8 cellular contexts compared by ENCODE assay signal in genomic region chr12:109888179-109889020, GRCh38. TPM values are rescaled to one million over a fixed set of nuclear protein-coding genes. Genes with fewer than 3 reads are reported as not detected.
DNase-seq lines count a peak whose midpoint lies in the region; ATAC-seq and TF ChIP-seq lines count a peak whose summit lies in the region.

No MANE protein-coding gene starts in this region.

- peak overlapping the region in 1 of 4 donors; percentile 55 for H3K27ac ChIP-seq in body of pancreas
- H3K27ac ChIP-seq in MM.1S (ENCODE audit: low read length): no peak overlapping the region

- H3K9me3 ChIP-seq in body of pancreas (no peaks in the 10 kb centered on the region), MM.1S (replicated peaks; ENCODE audit: insufficient read depth, low read length) (no peaks in the 10 kb centered on the region)

- H3K27me3 ChIP-seq in body of pancreas: no peaks in the 10 kb centered on the region
- no peaks in the 10 kb centered on the region for H3K27me3 ChIP-seq in MM.1S (replicated peaks; ENCODE audit: insufficient read depth, low read length)

- H3K36me3 Mint-ChIP-seq in naive B cell: no peaks in the 10 kb centered on the region
- H3K36me3 Mint-ChIP-seq in glutamatergic neuron (ENCODE audit: unreplicated experiment): no peaks in the 10 kb centered on the region

- TF ChIP-seq CTCF in body of pancreas (IDR thresholded peaks at IDR 0.05): no peak
- no peak for TF ChIP-seq CTCF in MM.1S (IDR thresholded peaks at IDR 0.05; ENCODE audit: low read length)
- TF ChIP-seq CTCF in glutamatergic neuron (IDR thresholded peaks at IDR 0.05; ENCODE audit: partially characterized antibody, unreplicated experiment): no peak

- H3K4me1 Mint-ChIP-seq in naive B cell (peaks cover 42 to 56% (median 53%) of the 10 kb centered on the region in 3 donors), glutamatergic neuron (ENCODE audit: low read depth, unreplicated experiment) (peaks cover 14% of the 10 kb centered on the region)

- no peaks in the 10 kb centered on the region for H4K20me1 ChIP-seq in MM.1S (ENCODE audit: insufficient read depth, low read length)

- peak overlapping the region; percentile 82 to 97 (median 92) for H3K27ac Mint-ChIP-seq in naive B cell
- H3K27ac Mint-ChIP-seq in glutamatergic neuron (ENCODE audit: unreplicated experiment): no peak overlapping the region

- no peaks in the 10 kb centered on the region for H3K79me2 ChIP-seq in MM.1S (ENCODE audit: low read length)

- intact Hi-C loops in body of pancreas (cut with DNase I): no loop called here

- ATAC-seq in body of pancreas (peak; percentile 30), naive B cell (ENCODE audit: low read depth in 2 of 2) (peak; percentile 59 to 68), GM18520 (IDR thresholded peaks at IDR 0.05; ENCODE audit: unreplicated experiment) (no peak)

- H3K4me3 ChIP-seq in body of pancreas (no peak overlapping the region), MM.1S (ENCODE audit: low read length) (no peak overlapping the region)

- H3K36me3 ChIP-seq in body of pancreas (replicated peaks in 1 of 2; ENCODE audit: insufficient read depth in 1 of 2, low read depth in 2 of 2) (no peaks in the 10 kb centered on the region), MM.1S (replicated peaks; ENCODE audit: insufficient read depth, low read length) (no peaks in the 10 kb centered on the region)

- H3K9me2 ChIP-seq in MM.1S (replicated peaks; ENCODE audit: insufficient read depth, low read length): no peaks in the 10 kb centered on the region

- H3K4me1 ChIP-seq in body of pancreas (no peaks in the 10 kb centered on the region), MM.1S (ENCODE audit: low read length) (peaks cover 12% of the 10 kb centered on the region)

- peaks cover 13% of the 10 kb centered on the region for H3F3A ChIP-seq in MM.1S (ENCODE audit: insufficient read depth, low read length)

- H3K9ac ChIP-seq in MM.1S (ENCODE audit: low read length): no peak overlapping the region

- WGBS in body of pancreas, 2 donors: 55 to 60% methylated on average over 12 of the region's 12 CpGs

- H3K9me3 Mint-ChIP-seq in naive B cell (no peaks in the 10 kb centered on the region), glutamatergic neuron (ENCODE audit: unreplicated experiment) (peaks cover 7% of the 10 kb centered on the region)

- DNase-seq in GM03348 (ENCODE audit: low spot score): peak; percentile 88
- DNase-seq in NCI-H460 (ENCODE audit: extremely low read depth, low read depth): peak; percentile 99
- peak in 1 of 4 donors; percentile 33 for DNase-seq in body of pancreas
- no peak for DNase-seq in naive B cell
- no peak for DNase-seq in MM.1S
- no peak for DNase-seq in glutamatergic neuron
- DNase-seq in NCI-H2029 treated with DMSO at 0.1 percent for 48 hours (lab: John Stamatoyannopoulos, UW): no peak

- H3K27me3 Mint-ChIP-seq in naive B cell (no peaks in the 10 kb centered on the region), glutamatergic neuron (ENCODE audit: unreplicated experiment) (peaks cover 6% of the 10 kb centered on the region)

- H3K4me3 Mint-ChIP-seq in naive B cell (peak overlapping the region; percentile 15 to 90 (median 81)), glutamatergic neuron (ENCODE audit: unreplicated experiment) (no peak overlapping the region)

- H3K4me2 ChIP-seq in MM.1S (ENCODE audit: low read depth, low read length): no peak overlapping the region

- no peak for TF ChIP-seq POLR2A in body of pancreas (IDR thresholded peaks at IDR 0.05)

- no peak overlapping the region for H2AFZ ChIP-seq in MM.1S (ENCODE audit: low read length)

RNA-seq across cellular contexts. Expression of gene GLTP, which starts 8.1 kb away (rescaled TPM):
- 139 and 146 TPM in 2 replicates for total RNA-seq in NCI-H460 (2014; rRNA removed; shearing (Covaris generic))
- polyA plus RNA-seq in NCI-H460 (2014; cell fraction: nucleus; rRNA removed): 61.6 and 63.5 TPM in 2 replicates
- total RNA-seq in body of pancreas (10 to 100 TPM; 21.1 to 27.8 TPM), glutamatergic neuron (ENCODE audit: unreplicated experiment) (22.6 TPM)
- 10 to 100 TPM; 29.8 to 50.0 (median 40.6) TPM for polyA plus RNA-seq in naive B cell (ENCODE audit: low read depth in 6 of 6)

RNA-seq across cellular contexts. Expression of gene TCHP, which starts 11.7 kb away (rescaled TPM):
- total RNA-seq in NCI-H460 (2014; rRNA removed; shearing (Covaris generic)): 26.2 and 36.0 TPM in 2 replicates
- polyA plus RNA-seq in NCI-H460 (2014; cell fraction: nucleus; rRNA removed): 57.8 and 60.9 TPM in 2 replicates
- total RNA-seq in body of pancreas: 10 to 100 TPM; 29.3 to 72.2 TPM
- polyA plus RNA-seq in naive B cell (ENCODE audit: low read depth in 6 of 6): 10 to 100 TPM in 1 of 6 donors, 1 to 10 TPM in 5; 5.6 to 10.3 (median 6.4) TPM
- total RNA-seq in glutamatergic neuron (ENCODE audit: unreplicated experiment): 31.7 TPM

RNA-seq across cellular contexts. Expression of gene TRPV4, which starts 55.2 kb away (rescaled TPM):
- not detected in 2 replicates for total RNA-seq in NCI-H460 (2014; rRNA removed; shearing (Covaris generic))
- polyA plus RNA-seq in NCI-H460 (2014; cell fraction: nucleus; rRNA removed): not detected in 2 replicates
- 1 to 10 TPM; 5.2 to 6.3 TPM for total RNA-seq in body of pancreas
- not detected for polyA plus RNA-seq in naive B cell (ENCODE audit: low read depth in 6 of 6)
- total RNA-seq in glutamatergic neuron (ENCODE audit: unreplicated experiment): 0.17 TPM

Comparison
In these comparisons a context has a peak if more than half of its experiments do, and no peak if none do; other contexts are left out.
1. DNase-seq: peak in GM03348 (single experiment) and NCI-H460 (single experiment); none in naive B cell (single experiment), MM.1S (single experiment), glutamatergic neuron (single experiment) and NCI-H2029 treated with DMSO at 0.1 percent for 48 hours (single experiment).